ENCODE assay signal across 10 cellular contexts in genomic region chr3:30625541-30626438, GRCh38. TPM values are rescaled to one million over a fixed set of nuclear protein-coding genes. Genes with fewer than 3 reads are reported as not detected.
DNase-seq lines count a peak whose midpoint lies in the region; ATAC-seq and TF ChIP-seq lines count a peak whose summit lies in the region.
"Had no signal": no experiment of that assay in that cellular context is flagged by ENCODE, and none has a peak within 500 bp of the region (broad histone marks: within the 10 kb centered on the region; RNA-seq: fewer than 3 reads in every experiment).

No MANE protein-coding gene starts in this region.

- H3K9me3 ChIP-seq in HEK293 (ENCODE audit: control insufficient read depth, insufficient read depth, low read depth, low read length) (no peaks in the 10 kb centered on the region), right atrium auricular region (no peaks in the 10 kb centered on the region)

- DNase-seq in activated naive CD8-positive, alpha-beta T cell treated with anti-CD3 and anti-CD28 coated beads, Interleukin-2, amount 10 ng/mL, durations not matched to agents 7 days and 5 days, result no peak
- DNase-seq in right atrium auricular region (ENCODE audit: low spot score) (no peak), smooth muscle cell of the brain vasculature (ENCODE audit: low read depth, low spot score) (peak; percentile 65), DMS79 treated with DMSO at 0.1 percent for 48 hours (lab: John Stamatoyannopoulos, UW) (no peak), NCI-H2196 treated with DMSO at 0.1 percent for 48 hours (lab: John Stamatoyannopoulos, UW; ENCODE audit: unreplicated experiment) (no peak), NCI-H510A (lab: John Stamatoyannopoulos, UW) (no peak), NCI-H774 (lab: John Stamatoyannopoulos, UW) (no peak)
- DNase-seq: activated CD4-positive, alpha-beta T cell treated with anti-CD3 and anti-CD28 coated beads, Interleukin-2, amount 50 U/mL, for 48 hours; NCI-H1105 had no signal

- peaks cover 87% of the 10 kb centered on the region for H3K4me1 Mint-ChIP-seq in activated naive CD8-positive, alpha-beta T cell treated with anti-CD3 and anti-CD28 coated beads, Interleukin-2, amount 10 ng/mL, durations not matched to agents 7 days and 5 days

- no peaks in the 10 kb centered on the region for H3K9me3 Mint-ChIP-seq in activated naive CD8-positive, alpha-beta T cell treated with anti-CD3 and anti-CD28 coated beads, Interleukin-2, amount 10 ng/mL, durations not matched to agents 7 days and 5 days

- no peaks in the 10 kb centered on the region for H3K27me3 ChIP-seq in right atrium auricular region

- H3K4me3 Mint-ChIP-seq in activated naive CD8-positive, alpha-beta T cell treated with anti-CD3 and anti-CD28 coated beads, Interleukin-2, amount 10 ng/mL, durations not matched to agents 7 days and 5 days, result peak overlapping the region; percentile 54

- ATAC-seq in activated naive CD8-positive, alpha-beta T cell treated with anti-CD3 and anti-CD28 coated beads, Interleukin-2, amount 10 ng/mL, durations not matched to agents 7 days and 5 days (ENCODE audit: low read depth), result no peak

- CTCF ChIA-PET in HEK293 (lab: Yijun Ruan, JAX), result no interaction called here

- POLR2A ChIA-PET in HEK293 (lab: Yijun Ruan, JAX), result no interaction called here
- POLR2A ChIA-PET in activated naive CD8-positive, alpha-beta T cell treated with anti-CD3 and anti-CD28 coated beads, Interleukin-2, amount 10 ng/mL, durations not matched to agents 7 days and 5 days (lab: Charles Lee), result interaction anchor here (0.9 to 3.8 kb wide), 3 partner anchors 17 to 40 kb away, joined by 3 to 13 read pairs (median 5); partner anchors contain the start of gene TGFBR2

- H3K36me3 Mint-ChIP-seq in activated naive CD8-positive, alpha-beta T cell treated with anti-CD3 and anti-CD28 coated beads, Interleukin-2, amount 10 ng/mL, durations not matched to agents 7 days and 5 days, result peaks cover 37% of the 10 kb centered on the region

- TF ChIP-seq CTCF in HEK293 (tag by site-specific recombination; IDR thresholded peaks at IDR 0.05) (no peak), right atrium auricular region (IDR thresholded peaks at IDR 0.05) (no peak)

- H3K4me1 ChIP-seq in HEK293 (ENCODE audit: control insufficient read depth, insufficient read depth, low read length), result peaks cover 14% of the 10 kb centered on the region
- H3K4me1 ChIP-seq in right atrium auricular region, result peaks cover 0 to 87% of the 10 kb centered on the region in 2 donors

- H3K27ac ChIP-seq in HEK293 (ENCODE audit: extremely low read depth, low read depth, low read length), result no peak overlapping the region; the same call in 1 of the 2 replicates
- H3K27ac ChIP-seq in right atrium auricular region, result peak overlapping the region; percentile 62 to 70

- H3K36me3 ChIP-seq in HEK293 (ENCODE audit: control insufficient read depth in 2 of 2, insufficient read depth in 1 of 2, low read length in 2 of 2), result no peaks in the 10 kb centered on the region
- H3K36me3 ChIP-seq in right atrium auricular region, result peaks cover 23% of the 10 kb centered on the region

- H3K27me3 Mint-ChIP-seq in activated naive CD8-positive, alpha-beta T cell treated with anti-CD3 and anti-CD28 coated beads, Interleukin-2, amount 10 ng/mL, durations not matched to agents 7 days and 5 days, result no peaks in the 10 kb centered on the region

- no peak overlapping the region for H3K4me3 ChIP-seq in HEK293 (ENCODE audit: low read depth, low read length)
- no peak overlapping the region for H3K4me3 ChIP-seq in right atrium auricular region

- H3K27ac Mint-ChIP-seq in activated naive CD8-positive, alpha-beta T cell treated with anti-CD3 and anti-CD28 coated beads, Interleukin-2, amount 10 ng/mL, durations not matched to agents 7 days and 5 days, result peak overlapping the region; percentile 70

TF ChIP-seq in HEK293, 187 proteins besides CTCF, POLR2A, EP300 and RAD21:
- TF ChIP-seq ZFP41 (tag by site-specific recombination; IDR thresholded peaks at IDR 0.05; ENCODE audit: borderline replicate concordance), result no peak
- no peak for TF ChIP-seq ZBTB8A (tag by site-specific recombination; IDR thresholded peaks at IDR 0.05)
- TF ChIP-seq, protein P1, sequence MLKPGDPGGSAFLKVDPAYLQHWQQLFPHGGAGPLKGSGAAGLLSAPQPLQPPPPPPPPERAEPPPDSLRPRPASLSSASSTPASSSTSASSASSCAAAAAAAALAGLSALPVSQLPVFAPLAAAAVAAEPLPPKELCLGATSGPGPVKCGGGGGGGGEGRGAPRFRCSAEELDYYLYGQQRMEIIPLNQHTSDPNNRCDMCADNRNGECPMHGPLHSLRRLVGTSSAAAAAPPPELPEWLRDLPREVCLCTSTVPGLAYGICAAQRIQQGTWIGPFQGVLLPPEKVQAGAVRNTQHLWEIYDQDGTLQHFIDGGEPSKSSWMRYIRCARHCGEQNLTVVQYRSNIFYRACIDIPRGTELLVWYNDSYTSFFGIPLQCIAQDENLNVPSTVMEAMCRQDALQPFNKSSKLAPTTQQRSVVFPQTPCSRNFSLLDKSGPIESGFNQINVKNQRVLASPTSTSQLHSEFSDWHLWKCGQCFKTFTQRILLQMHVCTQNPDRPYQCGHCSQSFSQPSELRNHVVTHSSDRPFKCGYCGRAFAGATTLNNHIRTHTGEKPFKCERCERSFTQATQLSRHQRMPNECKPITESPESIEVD (tag by site-specific recombination; IDR thresholded peaks at IDR 0.05), result peak; percentile 44; the same call in 1 of the 2 replicates
- TF ChIP-seq, protein P2, sequence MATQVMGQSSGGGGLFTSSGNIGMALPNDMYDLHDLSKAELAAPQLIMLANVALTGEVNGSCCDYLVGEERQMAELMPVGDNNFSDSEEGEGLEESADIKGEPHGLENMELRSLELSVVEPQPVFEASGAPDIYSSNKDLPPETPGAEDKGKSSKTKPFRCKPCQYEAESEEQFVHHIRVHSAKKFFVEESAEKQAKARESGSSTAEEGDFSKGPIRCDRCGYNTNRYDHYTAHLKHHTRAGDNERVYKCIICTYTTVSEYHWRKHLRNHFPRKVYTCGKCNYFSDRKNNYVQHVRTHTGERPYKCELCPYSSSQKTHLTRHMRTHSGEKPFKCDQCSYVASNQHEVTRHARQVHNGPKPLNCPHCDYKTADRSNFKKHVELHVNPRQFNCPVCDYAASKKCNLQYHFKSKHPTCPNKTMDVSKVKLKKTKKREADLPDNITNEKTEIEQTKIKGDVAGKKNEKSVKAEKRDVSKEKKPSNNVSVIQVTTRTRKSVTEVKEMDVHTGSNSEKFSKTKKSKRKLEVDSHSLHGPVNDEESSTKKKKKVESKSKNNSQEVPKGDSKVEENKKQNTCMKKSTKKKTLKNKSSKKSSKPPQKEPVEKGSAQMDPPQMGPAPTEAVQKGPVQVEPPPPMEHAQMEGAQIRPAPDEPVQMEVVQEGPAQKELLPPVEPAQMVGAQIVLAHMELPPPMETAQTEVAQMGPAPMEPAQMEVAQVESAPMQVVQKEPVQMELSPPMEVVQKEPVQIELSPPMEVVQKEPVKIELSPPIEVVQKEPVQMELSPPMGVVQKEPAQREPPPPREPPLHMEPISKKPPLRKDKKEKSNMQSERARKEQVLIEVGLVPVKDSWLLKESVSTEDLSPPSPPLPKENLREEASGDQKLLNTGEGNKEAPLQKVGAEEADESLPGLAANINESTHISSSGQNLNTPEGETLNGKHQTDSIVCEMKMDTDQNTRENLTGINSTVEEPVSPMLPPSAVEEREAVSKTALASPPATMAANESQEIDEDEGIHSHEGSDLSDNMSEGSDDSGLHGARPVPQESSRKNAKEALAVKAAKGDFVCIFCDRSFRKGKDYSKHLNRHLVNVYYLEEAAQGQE (tag by site-specific recombination; IDR thresholded peaks at IDR 0.05), result no peak

RNA-seq across cellular contexts. Expression of gene TGFBR2, which starts 19.4 kb away (rescaled TPM):
- total RNA-seq in activated naive CD8-positive, alpha-beta T cell treated with anti-CD3 and anti-CD28 coated beads, Interleukin-2, amount 10 ng/mL, durations not matched to agents 7 days and 5 days, result 10 to 100 TPM; 86.9 to 92.2 TPM
- 100 to 1,000 TPM; 205 to 210 TPM for total RNA-seq in right atrium auricular region
